In genomic region chr15:70362911-70363310, GRCh38 we compare ENCODE assay signal across 8 cellular contexts.
DNase-seq lines count a peak whose midpoint lies in the region; ATAC-seq, FAIRE-seq and TF ChIP-seq lines count a peak whose summit lies in the region.

No MANE protein-coding gene starts in this region.

- TF ChIP-seq CTCF in OCI-LY1 (IDR thresholded peaks at IDR 0.05; ENCODE audit: low read length) (peak; percentile 52; the same call in 1 of the 2 replicates), fibroblast of lung (conservative IDR thresholded peaks at IDR 0.05 in 1 of 2, IDR thresholded peaks at IDR 0.05 in 1 of 2; ENCODE audit: low read depth in 1 of 2, low read length in 2 of 2) (peak; percentile 69 to 75), pancreas (IDR thresholded peaks at IDR 0.05) (peak; percentile 36 to 54 (median 49))

- H3K9me2 ChIP-seq in OCI-LY1 (ENCODE audit: low read depth, low read length), result no peaks in the 10 kb centered on the region

- TF ChIP-seq POLR2A in GM12892 (IDR thresholded peaks at IDR 0.05; ENCODE audit: low read depth, low read length), result no peak

- peaks cover 12 to 27% of the 10 kb centered on the region in 2 donors for H3K27me3 Mint-ChIP-seq in CD8-positive, alpha-beta memory T cell

- no peaks in the 10 kb centered on the region for H3K27me3 ChIP-seq in OCI-LY1 (ENCODE audit: insufficient read depth, low read length)
- H3K27me3 ChIP-seq in fibroblast of lung (ENCODE audit: control insufficient read depth, insufficient read depth, low read length), result no peaks in the 10 kb centered on the region
- H3K27me3 ChIP-seq in pancreas, result peaks cover 0 to 4% (median 0%) of the 10 kb centered on the region in 4 donors
- H3K27me3 ChIP-seq in CD8-positive, alpha-beta memory T cell (ENCODE audit: insufficient read depth, low read length, poor library complexity, severe bottlenecking), result no peaks in the 10 kb centered on the region

- H3K9me3 Mint-ChIP-seq in CD8-positive, alpha-beta memory T cell, result peaks cover 0 to 2% (median 0%) of the 10 kb centered on the region in 5 donors

- H2AFZ ChIP-seq in OCI-LY1 (ENCODE audit: low read length) (no peak overlapping the region), fibroblast of lung (ENCODE audit: low read length) (no peak overlapping the region)

- H3K9me3 ChIP-seq in OCI-LY1 (ENCODE audit: low read length) (peaks cover 3% of the 10 kb centered on the region; the same call in 1 of the 2 replicates), fibroblast of lung (ENCODE audit: control insufficient read depth, insufficient read depth, low read depth, low read length) (no peaks in the 10 kb centered on the region), pancreas (no peaks in the 10 kb centered on the region)
- H3K9me3 ChIP-seq in CD8-positive, alpha-beta memory T cell (ENCODE audit: low read length), result no peaks in the 10 kb centered on the region

- POLR2A ChIA-PET in CD8-positive, alpha-beta memory T cell (lab: Charles Lee), result no interaction called here

- H3F3A ChIP-seq in OCI-LY1 (ENCODE audit: insufficient read depth, low read length), result no peaks in the 10 kb centered on the region

- FAIRE-seq in GM12892 (lab: Jason Lieb, UNC) (peak; percentile 50), pancreas (lab: Jason Lieb, UNC) (no peak)

- no peak overlapping the region for H3K27ac Mint-ChIP-seq in CD8-positive, alpha-beta memory T cell

- H3K9ac ChIP-seq in OCI-LY1 (ENCODE audit: low read length) (no peak overlapping the region), fibroblast of lung (ENCODE audit: insufficient read depth, low read length) (no peak overlapping the region)

- H3K4me3 ChIP-seq in OCI-LY1 (ENCODE audit: low read depth, low read length, poor library complexity, severe bottlenecking), result no peak overlapping the region
- no peak overlapping the region for H3K4me3 ChIP-seq in fibroblast of lung (replicated peaks in 1 of 4; ENCODE audit: control extremely low read depth in 1 of 4, insufficient read depth in 1 of 4, low read depth in 3 of 4, low read length in 4 of 4)
- H3K4me3 ChIP-seq in pancreas, result no peak overlapping the region
- H3K4me3 ChIP-seq in CD8-positive, alpha-beta memory T cell (ENCODE audit: low read length), result no peak overlapping the region

- DNase-seq in GM12892 (ENCODE audit: insufficient read length), result no peak
- peak; percentile 28 to 43 for DNase-seq in fibroblast of lung (ENCODE audit: low read depth in 2 of 2)
- peak in 4 of 6 donors; percentile 46 to 70 (median 58) for DNase-seq in pancreas
- no peak for DNase-seq in CD8-positive, alpha-beta memory T cell
- DNase-seq in NCI-H1436 (lab: John Stamatoyannopoulos, UW), result no peak

- H4K20me1 ChIP-seq in OCI-LY1 (ENCODE audit: insufficient read depth, low read length), result no peaks in the 10 kb centered on the region
- H4K20me1 ChIP-seq in fibroblast of lung (ENCODE audit: control insufficient read depth, extremely low read depth, insufficient read depth, low read length), result no peaks in the 10 kb centered on the region

- no peaks in the 10 kb centered on the region for H3K4me1 Mint-ChIP-seq in CD8-positive, alpha-beta memory T cell

- ATAC-seq in pancreas, result peak; percentile 71 to 93 (median 91)
- ATAC-seq in HG02642 (IDR thresholded peaks at IDR 0.05; ENCODE audit: poor library complexity, unreplicated experiment), result no peak
- ATAC-seq in HG03095 (IDR thresholded peaks at IDR 0.05; ENCODE audit: unreplicated experiment), result no peak

- no peaks in the 10 kb centered on the region for H3K4me1 ChIP-seq in OCI-LY1 (ENCODE audit: insufficient read depth, low read length, severe bottlenecking)
- no peaks in the 10 kb centered on the region for H3K4me1 ChIP-seq in fibroblast of lung (ENCODE audit: control insufficient read depth, extremely low read depth, insufficient read depth, low read length)
- H3K4me1 ChIP-seq in pancreas, result no peaks in the 10 kb centered on the region
- H3K4me1 ChIP-seq in CD8-positive, alpha-beta memory T cell (ENCODE audit: insufficient read depth, low read length), result no peaks in the 10 kb centered on the region

- no peak overlapping the region for H3K4me3 Mint-ChIP-seq in CD8-positive, alpha-beta memory T cell

- intact Hi-C loops in pancreas (cut with DNase I), result no loop called here

- no peaks in the 10 kb centered on the region; the same call in 1 of the 2 replicates for H3K36me3 ChIP-seq in OCI-LY1 (ENCODE audit: insufficient read depth, low read length)
- H3K36me3 ChIP-seq in fibroblast of lung (ENCODE audit: control insufficient read depth, insufficient read depth, low read length), result no peaks in the 10 kb centered on the region
- H3K36me3 ChIP-seq in pancreas, result no peaks in the 10 kb centered on the region
- no peaks in the 10 kb centered on the region for H3K36me3 ChIP-seq in CD8-positive, alpha-beta memory T cell (ENCODE audit: insufficient read depth, low read length)

- H3K36me3 Mint-ChIP-seq in CD8-positive, alpha-beta memory T cell, result peaks cover 0 to 2% (median 0%) of the 10 kb centered on the region in 3 donors

- 33 to 40% methylated on average over 6 of the region's 6 CpGs for WGBS in pancreas, 2 donors

- no peak overlapping the region for H3K4me2 ChIP-seq in OCI-LY1 (ENCODE audit: low read length)
- H3K4me2 ChIP-seq in fibroblast of lung (ENCODE audit: extremely low read depth, insufficient read depth, low read length), result no peak overlapping the region

- H3K27ac ChIP-seq in OCI-LY1 (ENCODE audit: low read depth, low read length, poor library complexity, severe bottlenecking), result no peak overlapping the region
- H3K27ac ChIP-seq in fibroblast of lung (ENCODE audit: insufficient read depth, low read length), result no peak overlapping the region
- H3K27ac ChIP-seq in pancreas, result no peak overlapping the region
- H3K27ac ChIP-seq in CD8-positive, alpha-beta memory T cell (ENCODE audit: low read depth, low read length), result no peak overlapping the region

- CTCF ChIA-PET in CD8-positive, alpha-beta memory T cell (lab: Charles Lee), result no interaction called here

- H3K79me2 ChIP-seq in OCI-LY1 (ENCODE audit: insufficient read depth, low read length), result no peaks in the 10 kb centered on the region
- H3K79me2 ChIP-seq in fibroblast of lung (ENCODE audit: control insufficient read depth, insufficient read depth, low read length), result no peaks in the 10 kb centered on the region

Comparison
In these comparisons a context has a peak if more than half of its experiments do, and no peak if none do; other contexts are left out.
1. DNase-seq: peak in fibroblast of lung (2 of 2) and pancreas (4 of 6); none in GM12892 (single experiment), CD8-positive, alpha-beta memory T cell (0 of 5) and NCI-H1436 (single experiment).
2. ATAC-seq: peak in pancreas (4 of 4); none in HG02642 (single experiment) and HG03095 (single experiment).
3. Peak in every context shown above with its lines, with median percentiles within 50 percentile points of each other: CTCF ChIP-seq.